1 cellular context compared by ENCODE assay signal in the genomic region with DNA sequence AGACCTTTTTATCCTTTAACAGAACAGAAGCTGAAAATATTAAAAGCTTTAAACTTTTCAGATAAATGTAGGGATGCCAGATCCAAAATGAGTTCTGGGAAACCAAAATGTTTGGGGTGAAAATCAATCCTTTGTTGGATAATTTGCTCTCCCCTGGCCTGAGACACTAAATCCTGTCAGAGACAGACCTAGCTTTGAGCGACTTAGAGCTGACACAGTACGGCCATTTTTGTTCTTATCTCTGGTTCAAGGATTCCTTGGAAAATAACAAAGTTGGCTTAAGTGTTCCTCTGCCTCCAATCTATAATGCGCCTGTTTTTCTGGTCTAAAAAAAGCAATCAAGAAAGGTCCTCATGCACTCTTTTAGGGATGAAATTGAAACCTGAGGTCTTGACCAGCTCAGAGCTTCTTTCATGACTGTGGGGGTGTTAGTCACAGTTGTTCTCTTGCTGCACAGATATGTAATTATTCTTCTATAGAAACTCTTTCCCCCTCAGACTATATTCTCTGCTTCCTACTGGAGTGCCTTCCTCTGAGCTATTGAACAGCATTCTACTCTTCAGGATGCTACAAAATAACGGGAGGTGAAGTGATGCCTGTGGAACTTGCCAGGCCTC.
TF ChIP-seq lines count a peak whose summit lies in the region.

No MANE protein-coding gene starts in this region.

TF ChIP-seq in H1, 55 proteins besides CTCF, POLR2A, EP300 and RAD21:
- no peak for TF ChIP-seq SP2 (IDR thresholded peaks at IDR 0.05; ENCODE audit: low read length)
- TF ChIP-seq KDM4A (IDR thresholded peaks at IDR 0.05; ENCODE audit: low read depth, low read length, severe bottlenecking): no peak
- TF ChIP-seq RBBP5 (IDR thresholded peaks at IDR 0.05; ENCODE audit: borderline replicate concordance, low read depth, low read length): no peak
- no peak for TF ChIP-seq CBX5 (IDR thresholded peaks at IDR 0.05; ENCODE audit: low read depth, low read length)
- no peak for TF ChIP-seq HDAC2 (IDR thresholded peaks at IDR 0.05; ENCODE audit: borderline replicate concordance in 1 of 2, low read depth in 2 of 2, low read length in 2 of 2)
- no peak for TF ChIP-seq TBP (IDR thresholded peaks at IDR 0.05; ENCODE audit: low read depth, low read length)
- TF ChIP-seq TAF7 (optimal IDR thresholded peaks at IDR 0.05; ENCODE audit: borderline replicate concordance, low read depth, low read length): no peak
- TF ChIP-seq KDM5A (IDR thresholded peaks at IDR 0.05; ENCODE audit: low read length): no peak
- TF ChIP-seq, protein P1, sequence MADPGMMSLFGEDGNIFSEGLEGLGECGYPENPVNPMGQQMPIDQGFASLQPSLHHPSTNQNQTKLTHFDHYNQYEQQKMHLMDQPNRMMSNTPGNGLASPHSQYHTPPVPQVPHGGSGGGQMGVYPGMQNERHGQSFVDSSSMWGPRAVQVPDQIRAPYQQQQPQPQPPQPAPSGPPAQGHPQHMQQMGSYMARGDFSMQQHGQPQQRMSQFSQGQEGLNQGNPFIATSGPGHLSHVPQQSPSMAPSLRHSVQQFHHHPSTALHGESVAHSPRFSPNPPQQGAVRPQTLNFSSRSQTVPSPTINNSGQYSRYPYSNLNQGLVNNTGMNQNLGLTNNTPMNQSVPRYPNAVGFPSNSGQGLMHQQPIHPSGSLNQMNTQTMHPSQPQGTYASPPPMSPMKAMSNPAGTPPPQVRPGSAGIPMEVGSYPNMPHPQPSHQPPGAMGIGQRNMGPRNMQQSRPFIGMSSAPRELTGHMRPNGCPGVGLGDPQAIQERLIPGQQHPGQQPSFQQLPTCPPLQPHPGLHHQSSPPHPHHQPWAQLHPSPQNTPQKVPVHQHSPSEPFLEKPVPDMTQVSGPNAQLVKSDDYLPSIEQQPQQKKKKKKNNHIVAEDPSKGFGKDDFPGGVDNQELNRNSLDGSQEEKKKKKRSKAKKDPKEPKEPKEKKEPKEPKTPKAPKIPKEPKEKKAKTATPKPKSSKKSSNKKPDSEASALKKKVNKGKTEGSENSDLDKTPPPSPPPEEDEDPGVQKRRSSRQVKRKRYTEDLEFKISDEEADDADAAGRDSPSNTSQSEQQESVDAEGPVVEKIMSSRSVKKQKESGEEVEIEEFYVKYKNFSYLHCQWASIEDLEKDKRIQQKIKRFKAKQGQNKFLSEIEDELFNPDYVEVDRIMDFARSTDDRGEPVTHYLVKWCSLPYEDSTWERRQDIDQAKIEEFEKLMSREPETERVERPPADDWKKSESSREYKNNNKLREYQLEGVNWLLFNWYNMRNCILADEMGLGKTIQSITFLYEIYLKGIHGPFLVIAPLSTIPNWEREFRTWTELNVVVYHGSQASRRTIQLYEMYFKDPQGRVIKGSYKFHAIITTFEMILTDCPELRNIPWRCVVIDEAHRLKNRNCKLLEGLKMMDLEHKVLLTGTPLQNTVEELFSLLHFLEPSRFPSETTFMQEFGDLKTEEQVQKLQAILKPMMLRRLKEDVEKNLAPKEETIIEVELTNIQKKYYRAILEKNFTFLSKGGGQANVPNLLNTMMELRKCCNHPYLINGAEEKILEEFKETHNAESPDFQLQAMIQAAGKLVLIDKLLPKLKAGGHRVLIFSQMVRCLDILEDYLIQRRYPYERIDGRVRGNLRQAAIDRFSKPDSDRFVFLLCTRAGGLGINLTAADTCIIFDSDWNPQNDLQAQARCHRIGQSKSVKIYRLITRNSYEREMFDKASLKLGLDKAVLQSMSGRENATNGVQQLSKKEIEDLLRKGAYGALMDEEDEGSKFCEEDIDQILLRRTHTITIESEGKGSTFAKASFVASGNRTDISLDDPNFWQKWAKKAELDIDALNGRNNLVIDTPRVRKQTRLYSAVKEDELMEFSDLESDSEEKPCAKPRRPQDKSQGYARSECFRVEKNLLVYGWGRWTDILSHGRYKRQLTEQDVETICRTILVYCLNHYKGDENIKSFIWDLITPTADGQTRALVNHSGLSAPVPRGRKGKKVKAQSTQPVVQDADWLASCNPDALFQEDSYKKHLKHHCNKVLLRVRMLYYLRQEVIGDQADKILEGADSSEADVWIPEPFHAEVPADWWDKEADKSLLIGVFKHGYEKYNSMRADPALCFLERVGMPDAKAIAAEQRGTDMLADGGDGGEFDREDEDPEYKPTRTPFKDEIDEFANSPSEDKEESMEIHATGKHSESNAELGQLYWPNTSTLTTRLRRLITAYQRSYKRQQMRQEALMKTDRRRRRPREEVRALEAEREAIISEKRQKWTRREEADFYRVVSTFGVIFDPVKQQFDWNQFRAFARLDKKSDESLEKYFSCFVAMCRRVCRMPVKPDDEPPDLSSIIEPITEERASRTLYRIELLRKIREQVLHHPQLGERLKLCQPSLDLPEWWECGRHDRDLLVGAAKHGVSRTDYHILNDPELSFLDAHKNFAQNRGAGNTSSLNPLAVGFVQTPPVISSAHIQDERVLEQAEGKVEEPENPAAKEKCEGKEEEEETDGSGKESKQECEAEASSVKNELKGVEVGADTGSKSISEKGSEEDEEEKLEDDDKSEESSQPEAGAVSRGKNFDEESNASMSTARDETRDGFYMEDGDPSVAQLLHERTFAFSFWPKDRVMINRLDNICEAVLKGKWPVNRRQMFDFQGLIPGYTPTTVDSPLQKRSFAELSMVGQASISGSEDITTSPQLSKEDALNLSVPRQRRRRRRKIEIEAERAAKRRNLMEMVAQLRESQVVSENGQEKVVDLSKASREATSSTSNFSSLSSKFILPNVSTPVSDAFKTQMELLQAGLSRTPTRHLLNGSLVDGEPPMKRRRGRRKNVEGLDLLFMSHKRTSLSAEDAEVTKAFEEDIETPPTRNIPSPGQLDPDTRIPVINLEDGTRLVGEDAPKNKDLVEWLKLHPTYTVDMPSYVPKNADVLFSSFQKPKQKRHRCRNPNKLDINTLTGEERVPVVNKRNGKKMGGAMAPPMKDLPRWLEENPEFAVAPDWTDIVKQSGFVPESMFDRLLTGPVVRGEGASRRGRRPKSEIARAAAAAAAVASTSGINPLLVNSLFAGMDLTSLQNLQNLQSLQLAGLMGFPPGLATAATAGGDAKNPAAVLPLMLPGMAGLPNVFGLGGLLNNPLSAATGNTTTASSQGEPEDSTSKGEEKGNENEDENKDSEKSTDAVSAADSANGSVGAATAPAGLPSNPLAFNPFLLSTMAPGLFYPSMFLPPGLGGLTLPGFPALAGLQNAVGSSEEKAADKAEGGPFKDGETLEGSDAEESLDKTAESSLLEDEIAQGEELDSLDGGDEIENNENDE (IDR thresholded peaks at IDR 0.05; ENCODE audit: insufficient replicate concordance, low read length): no peak
- no peak for TF ChIP-seq USF2 (IDR thresholded peaks at IDR 0.05; ENCODE audit: low read length)
- no peak for TF ChIP-seq CEBPB (IDR thresholded peaks at IDR 0.05; ENCODE audit: low read depth, low read length)
- no peak for TF ChIP-seq MAFK (IDR thresholded peaks at IDR 0.05; ENCODE audit: low read depth, low read length)
